ENCODE assay signal across 36 cellular contexts in genomic region chrX:11146411-11146810, GRCh38.
"Had no signal": no experiment of that assay in that cellular context is flagged by ENCODE, and none has a peak within 500 bp of the region (broad histone marks: within the 10 kb centered on the region; RNA-seq: fewer than 3 reads in every experiment).

No MANE protein-coding gene starts in this region.

- H3K27ac ChIP-seq: ascending aorta, cardiac muscle cell, PC-9, RWPE1, WERI-Rb-1 had no signal

- H3K9me3 ChIP-seq: ascending aorta, MG63 had no signal

- H3K36me3 ChIP-seq: ascending aorta, cardiac muscle cell, MG63, WERI-Rb-1 had no signal

- H3K4me3 ChIP-seq: ascending aorta, cardiac muscle cell, MG63, PC-9 had no signal

- ATAC-seq: activated CD8-positive, alpha-beta T cell treated with anti-CD3 and anti-CD28 coated beads for 36 hours; activated T-cell treated with anti-CD3 and anti-CD28 coated beads, Interleukin-2, amount 50 U/mL, for 72 hours; activated T-helper 17 cell treated with anti-CD3 and anti-CD28 coated beads, Interleukin-2, amount 50 U/mL, for 72 hours; Right ventricle myocardium inferior; SK-N-SH treated with all-trans-retinoic acid at 6 μM for 48 hours had no signal

- DNase-seq: activated CD4-positive, alpha-beta T cell treated with anti-CD3 and anti-CD28 coated beads, Interleukin-2, amount 10 ng/mL, durations not matched to agents 24 days and 14 days; activated CD4-positive, alpha-beta T cell treated with anti-CD3 and anti-CD28 coated beads, Interleukin-2, amount 50 U/mL, for 4 hours; activated CD4-positive, CD25-positive, alpha-beta regulatory T cell; activated CD8-positive, alpha-beta T cell treated with anti-CD3 and anti-CD28 coated beads for 36 hours; activated effector memory CD4-positive, alpha-beta T cell treated with anti-CD3 and anti-CD28 coated beads, Interleukin-2, amount 50 U/mL, for 16 hours; activated naive CD4-positive, alpha-beta T cell; activated naive CD4-positive, alpha-beta T cell treated with anti-CD3 and anti-CD28 coated beads, Interleukin-2, amount 50 U/mL, for 16 hours; activated naive CD8-positive, alpha-beta T cell treated with anti-CD3 and anti-CD28 coated beads, Interleukin-2, amount 10 ng/mL, durations not matched to agents 7 days and 5 days; activated T-cell treated with anti-CD3 and anti-CD28 coated beads, Interleukin-2, amount 50 U/mL, for 1 hour; activated T-cell treated with anti-CD3 and anti-CD28 coated beads, Interleukin-2, amount 50 U/mL, for 72 hours; amygdala; Karpas-422; KBM-7; MG63; NCI-H1048; NCI-H1105 treated with DMSO at 0.1 percent for 48 hours; NCI-H1436; NCI-H1694; NCI-H1930; NCI-H2081 treated with DMSO at 0.1 percent for 48 hours; NCI-H226; NCI-H446 treated with DMSO at 0.1 percent for 48 hours; NCI-H524; PC-9; SIG-M5; SW 1271; T-helper 1 cell; T-helper 2 cell; T-helper 9 cell; WERI-Rb-1 had no signal

- H3K4me1 ChIP-seq: ascending aorta had no signal

- H3K27me3 ChIP-seq: ascending aorta, cardiac muscle cell, MG63 had no signal
